Comparison of ENCODE assay signal across 23 cellular contexts in genomic region chr21:44594406-44594916, GRCh38. TPM values are rescaled to one million over a fixed set of nuclear protein-coding genes. Genes with fewer than 3 reads are reported as not detected.
DNase-seq lines count a peak whose midpoint lies in the region; ATAC-seq, FAIRE-seq and TF ChIP-seq lines count a peak whose summit lies in the region.
"Had no signal": no experiment of that assay in that cellular context is flagged by ENCODE, and none has a peak within 500 bp of the region (broad histone marks: within the 10 kb centered on the region; RNA-seq: fewer than 3 reads in every experiment).

No MANE protein-coding gene starts in this region.

- H4K8ac ChIP-seq in H1 (ENCODE audit: extremely low read depth, insufficient read depth, low read length), result no peak overlapping the region

- peaks cover 4 to 5% of the 10 kb centered on the region in 2 donors for H3K27me3 Mint-ChIP-seq in CD8-positive, alpha-beta memory T cell
- peaks cover 2 to 27% (median 7%) of the 10 kb centered on the region in 3 donors for H3K27me3 Mint-ChIP-seq in CD14-positive monocyte (ENCODE audit: low read depth in 3 of 3)

- CTCF ChIA-PET in CD8-positive, alpha-beta memory T cell (lab: Charles Lee), result no interaction called here
- CTCF ChIA-PET in H1 (lab: Charles Lee; ENCODE audit: partially characterized antibody), result interaction anchor here (0.7 to 1.4 kb wide), 3 partner anchors 101 to 199 kb away, joined by 3 to 5 read pairs (median 3); no protein-coding TSS in a partner anchor

- H2BK15ac ChIP-seq in H1 (ENCODE audit: low read length), result no peak overlapping the region

- H3K14ac ChIP-seq in H1 (ENCODE audit: insufficient read length), result no peak overlapping the region

- H3K4me3 Mint-ChIP-seq in CD8-positive, alpha-beta memory T cell, result no peak overlapping the region
- no peak overlapping the region for H3K4me3 Mint-ChIP-seq in CD14-positive monocyte
- H3K4me3 Mint-ChIP-seq: IgD-negative memory B cell had no signal

- H3K4me3 ChIP-seq in CD8-positive, alpha-beta memory T cell (ENCODE audit: low read length), result no peak overlapping the region
- H3K4me3 ChIP-seq in H1 (ENCODE audit: extremely low read depth in 1 of 4, insufficient read depth in 2 of 4, low read depth in 3 of 4, low read length in 4 of 4), result no peak overlapping the region
- H3K4me3 ChIP-seq in smooth muscle cell, result no peak overlapping the region

- peaks cover 0 to 9% (median 4%) of the 10 kb centered on the region in 5 donors for H3K9me3 Mint-ChIP-seq in CD8-positive, alpha-beta memory T cell
- H3K9me3 Mint-ChIP-seq in CD14-positive monocyte, result peaks cover 0 to 2% (median 0%) of the 10 kb centered on the region in 7 donors

- H3K36me3 Mint-ChIP-seq in CD8-positive, alpha-beta memory T cell, result peaks cover 0 to 8% (median 2%) of the 10 kb centered on the region in 3 donors
- no peaks in the 10 kb centered on the region for H3K36me3 Mint-ChIP-seq in CD14-positive monocyte

- intact Hi-C loops in CD14-positive monocyte (cut with micrococcal nuclease), result no loop called here

- ATAC-seq in HG02588 (IDR thresholded peaks at IDR 0.05; ENCODE audit: unreplicated experiment), result no peak
- no peak for ATAC-seq in HG03039 (IDR thresholded peaks at IDR 0.05; ENCODE audit: unreplicated experiment)

- H2BK20ac ChIP-seq in H1 (ENCODE audit: low read length), result peak overlapping the region; percentile 4; the same call in 1 of the 2 replicates

- DNase-seq in activated CD8-positive, alpha-beta memory T cell treated with anti-CD3 and anti-CD28 coated beads, Interleukin-2, amount 50 U/mL, for 48 hours, result peak; percentile 42
- DNase-seq in activated CD8-positive, alpha-beta memory T cell treated with anti-CD3 and anti-CD28 coated beads for 24 hours, result no peak
- DNase-seq in CD8-positive, alpha-beta memory T cell, result no peak
- DNase-seq in H1 (ENCODE audit: low read depth in 1 of 2, low spot score in 2 of 2) (peak in 1 of 2 experiments; percentile 38), smooth muscle cell (lab: John Stamatoyannopoulos, UW; ENCODE audit: unreplicated experiment) (no peak), CD14-positive monocyte (ENCODE audit: low spot score) (no peak)
- DNase-seq: DMS 273 treated with DMSO at 0.1 percent for 48 hours, GF-D8, GOT3, NCI-H1105 treated with DMSO at 0.1 percent for 48 hours, NCI-H1694 treated with DMSO at 0.1 percent for 48 hours, NCI-H446, NCI-H69, SHP77 had no signal

- H3K23ac ChIP-seq in H1 (ENCODE audit: insufficient read length), result no peak overlapping the region

- H3K9ac ChIP-seq in H1 (replicated peaks in 1 of 4; ENCODE audit: extremely low read depth in 1 of 4, low read depth in 3 of 4, low read length in 3 of 4) (no peak overlapping the region), smooth muscle cell (ENCODE audit: low read depth) (peak overlapping the region; percentile 8)

- TF ChIP-seq CTCF in H1 (IDR thresholded peaks at IDR 0.05; ENCODE audit: control extremely low read depth in 1 of 3, insufficient read depth in 1 of 3, low read depth in 1 of 3, low read length in 3 of 3), result no peak
- TF ChIP-seq CTCF in smooth muscle cell (IDR thresholded peaks at IDR 0.05; ENCODE audit: borderline replicate concordance, insufficient read depth, poor library complexity, severe bottlenecking), result no peak
- TF ChIP-seq CTCF in CD14-positive monocyte (IDR thresholded peaks at IDR 0.05), result no peak

- no peak overlapping the region for H4K5ac ChIP-seq in H1 (ENCODE audit: insufficient read length, low read depth, low read length)

- H2AK5ac ChIP-seq in H1 (ENCODE audit: low read depth, low read length), result no peak overlapping the region

- TF ChIP-seq RAD21 in H1 (IDR thresholded peaks at IDR 0.05 in 1 of 2, conservative IDR thresholded peaks at IDR 0.05 in 1 of 2; ENCODE audit: low read depth in 2 of 2, low read length in 2 of 2), result no peak

- no peaks in the 10 kb centered on the region for H4K20me1 ChIP-seq in H1 (replicated peaks in 1 of 2; ENCODE audit: control insufficient read depth in 1 of 2, insufficient read depth in 2 of 2, low read length in 2 of 2)
- no peaks in the 10 kb centered on the region for H4K20me1 ChIP-seq in smooth muscle cell (ENCODE audit: low read depth)

- H3K79me1 ChIP-seq in H1 (ENCODE audit: low read depth, low read length), result no peaks in the 10 kb centered on the region

- H3K27ac Mint-ChIP-seq in CD8-positive, alpha-beta memory T cell, result peak overlapping the region in 1 of 8 donors; percentile 8
- H3K27ac Mint-ChIP-seq in CD14-positive monocyte, result no peak overlapping the region

- no peaks in the 10 kb centered on the region for H3K79me2 ChIP-seq in H1 (ENCODE audit: control insufficient read depth in 1 of 2, insufficient read depth in 2 of 2, low read length in 2 of 2)
- H3K79me2 ChIP-seq in smooth muscle cell (ENCODE audit: low read depth), result no peaks in the 10 kb centered on the region

- no peak overlapping the region for H3K56ac ChIP-seq in H1 (replicated peaks; ENCODE audit: insufficient read length, low read depth, low read length)

- no peak overlapping the region for H2BK120ac ChIP-seq in H1 (replicated peaks; ENCODE audit: low read depth, low read length)

- peak overlapping the region; percentile 73 for H3K27ac ChIP-seq in CD8-positive, alpha-beta memory T cell (ENCODE audit: low read depth, low read length)
- H3K27ac ChIP-seq in H1 (ENCODE audit: low read depth, low read length), result no peak overlapping the region
- peak overlapping the region; percentile 57 for H3K27ac ChIP-seq in smooth muscle cell (ENCODE audit: low read depth)

- no peaks in the 10 kb centered on the region for H3K4me1 ChIP-seq in CD8-positive, alpha-beta memory T cell (ENCODE audit: insufficient read depth, low read length)
- H3K4me1 ChIP-seq in H1 (replicated peaks in 1 of 4; ENCODE audit: control insufficient read depth in 3 of 4, insufficient read depth in 4 of 4, low read length in 3 of 4), result peaks cover 2 to 20% (median 9%) of the 10 kb centered on the region in 4 experiments
- peaks cover 19% of the 10 kb centered on the region for H3K4me1 ChIP-seq in smooth muscle cell (ENCODE audit: low read depth)

- no peak overlapping the region for H3K4ac ChIP-seq in H1 (replicated peaks; ENCODE audit: insufficient read length, low read depth, low read length)

- peaks cover 3% of the 10 kb centered on the region for H3F3A ChIP-seq in smooth muscle cell (ENCODE audit: low read depth)

- no peak overlapping the region for H3K4me2 ChIP-seq in H1 (ENCODE audit: insufficient read depth in 1 of 2, low read depth in 2 of 2, low read length in 2 of 2)
- H3K4me2 ChIP-seq in smooth muscle cell, result peak overlapping the region; percentile 4

- TF ChIP-seq POLR2A in H1 (IDR thresholded peaks at IDR 0.05; ENCODE audit: control extremely low read depth in 1 of 2, low read depth in 2 of 2, low read length in 2 of 2), result no peak

- no peaks in the 10 kb centered on the region for H3K36me3 ChIP-seq in CD8-positive, alpha-beta memory T cell (ENCODE audit: insufficient read depth, low read length)
- no peaks in the 10 kb centered on the region for H3K36me3 ChIP-seq in H1 (ENCODE audit: control insufficient read depth in 2 of 4, insufficient read depth in 4 of 4, low read length in 3 of 4)
- H3K36me3 ChIP-seq in smooth muscle cell (ENCODE audit: low read depth), result no peaks in the 10 kb centered on the region

- 0 out of 2 replicates have a peak, but pooled peaks cover 4% of the 10 kb centered on the region for H3K23me2 ChIP-seq in H1 (ENCODE audit: low read depth, low read length)

- H2BK5ac ChIP-seq in H1 (ENCODE audit: low read depth, low read length), result peak overlapping the region; percentile 46; the same call in 1 of the 2 replicates

- peaks cover 2 to 12% (median 5%) of the 10 kb centered on the region in 3 donors for H3K4me1 Mint-ChIP-seq in CD8-positive, alpha-beta memory T cell
- no peaks in the 10 kb centered on the region for H3K4me1 Mint-ChIP-seq in CD14-positive monocyte
- H3K4me1 Mint-ChIP-seq: IgD-negative memory B cell had no signal

- H3K9me3 ChIP-seq in CD8-positive, alpha-beta memory T cell (ENCODE audit: low read length), result no peaks in the 10 kb centered on the region
- no peaks in the 10 kb centered on the region for H3K9me3 ChIP-seq in H1 (ENCODE audit: insufficient read depth in 2 of 2, low read depth in 1 of 2, low read length in 1 of 2)
- H3K9me3 ChIP-seq in smooth muscle cell (replicated peaks; ENCODE audit: low read depth), result no peaks in the 10 kb centered on the region

- H2AFZ ChIP-seq in H1 (ENCODE audit: low read length) (no peak overlapping the region), smooth muscle cell (ENCODE audit: low read depth) (peak overlapping the region; percentile 11)

- POLR2A ChIA-PET in CD8-positive, alpha-beta memory T cell (lab: Charles Lee), result no interaction called here
- POLR2A ChIA-PET in H1 (lab: Charles Lee; ENCODE audit: partially characterized antibody), result no interaction called here

- no peak overlapping the region; the same call in 1 of the 2 replicates for H2BK12ac ChIP-seq in H1 (ENCODE audit: low read depth, low read length)

- no peaks in the 10 kb centered on the region for H3K27me3 ChIP-seq in CD8-positive, alpha-beta memory T cell (ENCODE audit: insufficient read depth, low read length, poor library complexity, severe bottlenecking)
- no peaks in the 10 kb centered on the region for H3K27me3 ChIP-seq in H1 (replicated peaks in 1 of 4; ENCODE audit: control insufficient read depth in 3 of 4, extremely low read depth in 1 of 4, insufficient read depth in 3 of 4, low read length in 3 of 4)
- no peaks in the 10 kb centered on the region for H3K27me3 ChIP-seq in smooth muscle cell (ENCODE audit: low read depth)

- H4K91ac ChIP-seq in H1 (replicated peaks; ENCODE audit: insufficient read length, low read length), result peak overlapping the region; percentile 4

- H3K18ac ChIP-seq in H1 (ENCODE audit: extremely low read depth, low read length), result no peak overlapping the region

- FAIRE-seq in H1 (lab: Jason Lieb, UNC), result no peak
- FAIRE-seq: GM12891, RCC 7860 had no signal

- 93% methylated on average over 11 of the region's 12 CpGs; no CpG with 5 or more reads in 1 of the 2 experiments for WGBS in H1 (ENCODE audit: extremely low coverage in 1 of 2, insufficient coverage in 1 of 2, insufficient read length in 1 of 2, insufficient replicate concordance in 2 of 2, low coverage in 1 of 2, low lambda C conversion rate in 2 of 2, missing lambda C conversion rate in 1 of 2), 2 experiments
- WGBS in smooth muscle cell (ENCODE audit: low lambda C conversion rate), result 86% methylated on average over 12 of the region's 12 CpGs

- TF ChIP-seq EP300 in H1 (IDR thresholded peaks at IDR 0.05; ENCODE audit: borderline replicate concordance in 1 of 2, low read depth in 2 of 2, low read length in 2 of 2), result no peak

RNA-seq across cellular contexts. Expression of gene KRTAP10-6, which starts 2.2 kb away (rescaled TPM):
- total RNA-seq in CD8-positive, alpha-beta memory T cell, result not detected
- not detected for polyA plus RNA-seq in CD8-positive, alpha-beta memory T cell
- total RNA-seq in H1 (2021; fragmentation: NEBNext Ultra II Directional; extraction: Animal tissue kit (Norgen Biotek cat#: 25700)), result not detected in 2 replicates
- polyA plus RNA-seq in H1 (2011; rRNA removed) (0.12 and 0.33 TPM in 2 replicates), smooth muscle cell (0.38 TPM in 1 of 2 replicates, not detected in the other), CD14-positive monocyte (not detected)
- not detected for polyA plus RNA-seq in H1 (2011; cell fraction: cytosol; rRNA removed)
- polyA plus RNA-seq in H1 (2011; cell fraction: nucleus; rRNA removed), result 0.26 TPM
- polyA plus RNA-seq in H1 (2012, experiment 1 of 2), result 0.15 TPM in 1 of 4 replicates, not detected in the others
- not detected for polyA plus RNA-seq in H1 (2012, experiment 2 of 2)
- polyA plus RNA-seq in H1 (2013, experiment 1 of 2), result not detected
- 0.06 TPM for polyA plus RNA-seq in H1 (2013, experiment 2 of 2)
- 0.47 and 0.78 TPM in 2 replicates for polyA minus RNA-seq in H1 (2011; rRNA and poly(A)+ RNA removed)
- not detected for polyA minus RNA-seq in H1 (2011; cell fraction: cytosol; rRNA and poly(A)+ RNA removed)
- 1.2 TPM for polyA minus RNA-seq in H1 (2011; cell fraction: nucleus; rRNA and poly(A)+ RNA removed)
- total RNA-seq in smooth muscle cell, result not detected in 2 replicates
- total RNA-seq: A172, Daoy, LHCN-M2 had no signal
- polyA plus RNA-seq: BJ, IgD-negative memory B cell had no signal

RNA-seq across cellular contexts. Expression of gene KRTAP10-7, which starts 5.9 kb away (rescaled TPM):
- not detected for total RNA-seq in CD8-positive, alpha-beta memory T cell
- not detected for polyA plus RNA-seq in CD8-positive, alpha-beta memory T cell
- not detected in 2 replicates for total RNA-seq in H1 (2021; fragmentation: NEBNext Ultra II Directional; extraction: Animal tissue kit (Norgen Biotek cat#: 25700))
- polyA plus RNA-seq in H1 (2011; rRNA removed) (not detected in 2 replicates), smooth muscle cell (not detected in 2 replicates), CD14-positive monocyte (not detected)
- polyA plus RNA-seq in H1 (2011; cell fraction: cytosol; rRNA removed), result not detected
- 0.13 TPM for polyA plus RNA-seq in H1 (2011; cell fraction: nucleus; rRNA removed)
- not detected in 4 replicates for polyA plus RNA-seq in H1 (2012, experiment 1 of 2)
- not detected for polyA plus RNA-seq in H1 (2012, experiment 2 of 2)
- polyA plus RNA-seq in H1 (2013, experiment 1 of 2), result not detected
- not detected for polyA plus RNA-seq in H1 (2013, experiment 2 of 2)
- polyA minus RNA-seq in H1 (2011; rRNA and poly(A)+ RNA removed), result 0.10 TPM in 1 of 2 replicates, not detected in the other
- polyA minus RNA-seq in H1 (2011; cell fraction: cytosol; rRNA and poly(A)+ RNA removed), result not detected
- not detected for polyA minus RNA-seq in H1 (2011; cell fraction: nucleus; rRNA and poly(A)+ RNA removed)
- not detected in 2 replicates for total RNA-seq in smooth muscle cell
- total RNA-seq: A172, Daoy, LHCN-M2 had no signal
- polyA plus RNA-seq: BJ, IgD-negative memory B cell had no signal

RNA-seq across cellular contexts. Expression of gene KRTAP10-5, which starts 14.1 kb away (rescaled TPM):
- total RNA-seq in CD8-positive, alpha-beta memory T cell, result not detected
- not detected for polyA plus RNA-seq in CD8-positive, alpha-beta memory T cell
- not detected in 2 replicates for total RNA-seq in H1 (2021; fragmentation: NEBNext Ultra II Directional; extraction: Animal tissue kit (Norgen Biotek cat#: 25700))
- polyA plus RNA-seq in H1 (2011; rRNA removed) (0.08 and 0.09 TPM in 2 replicates), smooth muscle cell (not detected in 2 replicates), CD14-positive monocyte (not detected)
- polyA plus RNA-seq in H1 (2011; cell fraction: cytosol; rRNA removed), result not detected
- polyA plus RNA-seq in H1 (2011; cell fraction: nucleus; rRNA removed), result not detected
- not detected in 4 replicates for polyA plus RNA-seq in H1 (2012, experiment 1 of 2)
- polyA plus RNA-seq in H1 (2012, experiment 2 of 2), result not detected
- polyA plus RNA-seq in H1 (2013, experiment 1 of 2), result not detected
- not detected for polyA plus RNA-seq in H1 (2013, experiment 2 of 2)
- 0.15 and 0.22 TPM in 2 replicates for polyA minus RNA-seq in H1 (2011; rRNA and poly(A)+ RNA removed)
- not detected for polyA minus RNA-seq in H1 (2011; cell fraction: cytosol; rRNA and poly(A)+ RNA removed)
- polyA minus RNA-seq in H1 (2011; cell fraction: nucleus; rRNA and poly(A)+ RNA removed), result not detected
- total RNA-seq in smooth muscle cell, result not detected in 2 replicates
- total RNA-seq: A172, Daoy, LHCN-M2 had no signal
- polyA plus RNA-seq: BJ, IgD-negative memory B cell had no signal

RNA-seq across cellular contexts. Expression of gene KRTAP10-8, which starts 17.4 kb away (rescaled TPM):
- not detected for total RNA-seq in CD8-positive, alpha-beta memory T cell
- not detected for polyA plus RNA-seq in CD8-positive, alpha-beta memory T cell
- total RNA-seq in H1 (2021; fragmentation: NEBNext Ultra II Directional; extraction: Animal tissue kit (Norgen Biotek cat#: 25700)), result not detected in 2 replicates
- polyA plus RNA-seq in H1 (2011; rRNA removed), result not detected in 2 replicates
- not detected for polyA plus RNA-seq in H1 (2011; cell fraction: cytosol; rRNA removed)
- polyA plus RNA-seq in H1 (2011; cell fraction: nucleus; rRNA removed), result not detected
- polyA plus RNA-seq in H1 (2012, experiment 1 of 2), result not detected in 4 replicates
- not detected for polyA plus RNA-seq in H1 (2012, experiment 2 of 2)
- polyA plus RNA-seq in H1 (2013, experiment 1 of 2), result not detected
- polyA plus RNA-seq in H1 (2013, experiment 2 of 2), result not detected
- not detected in 2 replicates for polyA minus RNA-seq in H1 (2011; rRNA and poly(A)+ RNA removed)
- not detected for polyA minus RNA-seq in H1 (2011; cell fraction: cytosol; rRNA and poly(A)+ RNA removed)
- polyA minus RNA-seq in H1 (2011; cell fraction: nucleus; rRNA and poly(A)+ RNA removed), result not detected
- total RNA-seq in smooth muscle cell, result not detected in 2 replicates
- polyA plus RNA-seq in smooth muscle cell, result not detected in 2 replicates
- not detected for polyA plus RNA-seq in CD14-positive monocyte
- total RNA-seq: A172, Daoy, LHCN-M2 had no signal
- polyA plus RNA-seq: BJ, IgD-negative memory B cell had no signal

RNA-seq across cellular contexts. Expression of gene KRTAP10-4, which starts 20.9 kb away (rescaled TPM):
- total RNA-seq in CD8-positive, alpha-beta memory T cell, result not detected
- polyA plus RNA-seq in CD8-positive, alpha-beta memory T cell, result not detected
- not detected in 2 replicates for total RNA-seq in H1 (2021; fragmentation: NEBNext Ultra II Directional; extraction: Animal tissue kit (Norgen Biotek cat#: 25700))
- not detected in 2 replicates for polyA plus RNA-seq in H1 (2011; rRNA removed)
- polyA plus RNA-seq in H1 (2011; cell fraction: cytosol; rRNA removed), result not detected
- polyA plus RNA-seq in H1 (2011; cell fraction: nucleus; rRNA removed), result 0.09 TPM
- not detected in 4 replicates for polyA plus RNA-seq in H1 (2012, experiment 1 of 2)
- polyA plus RNA-seq in H1 (2012, experiment 2 of 2), result not detected
- not detected for polyA plus RNA-seq in H1 (2013, experiment 1 of 2)
- polyA plus RNA-seq in H1 (2013, experiment 2 of 2), result not detected
- not detected in 2 replicates for polyA minus RNA-seq in H1 (2011; rRNA and poly(A)+ RNA removed)
- not detected for polyA minus RNA-seq in H1 (2011; cell fraction: cytosol; rRNA and poly(A)+ RNA removed)
- not detected for polyA minus RNA-seq in H1 (2011; cell fraction: nucleus; rRNA and poly(A)+ RNA removed)
- total RNA-seq in smooth muscle cell, result not detected in 2 replicates
- polyA plus RNA-seq in smooth muscle cell, result not detected in 2 replicates
- not detected for polyA plus RNA-seq in CD14-positive monocyte
- total RNA-seq: A172, Daoy, LHCN-M2 had no signal
- polyA plus RNA-seq: BJ, IgD-negative memory B cell had no signal
